Comparison of ENCODE assay signal across 21 cellular contexts in genomic region chrX:10649286-10649685, GRCh38. TPM values are rescaled to one million over a fixed set of nuclear protein-coding genes. Genes with fewer than 3 reads are reported as not detected.
"Had no signal": no experiment of that assay in that cellular context is flagged by ENCODE, and none has a peak within 500 bp of the region (broad histone marks: within the 10 kb centered on the region; RNA-seq: fewer than 3 reads in every experiment).

No MANE protein-coding gene starts in this region.

- H3K36me3 ChIP-seq: ascending aorta, gastrocnemius medialis, heart left ventricle, lower lobe of right lung, pancreas, vagina had no signal

- H3K27ac ChIP-seq: ascending aorta, gastrocnemius medialis, heart left ventricle, lower lobe of right lung, pancreas, tibial nerve, vagina, VCaP had no signal

- H3K4me1 ChIP-seq: ascending aorta, gastrocnemius medialis, heart left ventricle, lower lobe of right lung, pancreas, tibial nerve, vagina had no signal

- ATAC-seq: activated naive CD8-positive, alpha-beta T cell treated with anti-CD3 and anti-CD28 coated beads, Interleukin-2, amount 50 U/mL, for 24 hours; activated T-helper 17 cell treated with anti-CD3 and anti-CD28 coated beads, Interleukin-2, amount 50 U/mL, for 72 hours; gastrocnemius medialis; heart left ventricle; lower lobe of right lung; naive thymus-derived CD8-positive, alpha-beta T cell; stimulated activated naive B cell treated with anti-CD40 and anti-IgM and Interleukin-4, amounts not matched to agents 10 μg/mL and 1 μg/mL and 100 μg/mL, for 72 hours; T-cell had no signal

- H3K27me3 ChIP-seq: ascending aorta, vagina had no signal

- FAIRE-seq: endometrium had no signal

- DNase-seq: activated CD4-positive, alpha-beta T cell treated with anti-CD3 and anti-CD28 coated beads for 1 hour; activated CD4-positive, alpha-beta T cell treated with anti-CD3 and anti-CD28 coated beads, Interleukin-2, amount 50 U/mL, for 4 hours; activated naive CD4-positive, alpha-beta T cell treated with Interleukin-2 at 50 U/mL for 16 hours; activated naive CD8-positive, alpha-beta T cell treated with anti-CD3 and anti-CD28 coated beads, Interleukin-2, amount 50 U/mL, for 24 hours; activated T-cell treated with anti-CD3 and anti-CD28 coated beads for 4 hours; gastrocnemius medialis; heart left ventricle; immature natural killer cell; lower lobe of right lung; naive thymus-derived CD8-positive, alpha-beta T cell; pancreas; stimulated activated CD4-positive, alpha-beta T cell treated with anti-CD3 and anti-CD28 coated beads, Interleukin-2, amount 100 ng/mL, for 48 hours; stimulated activated naive B cell treated with anti-CD40 and anti-IgM and Interleukin-4, amounts not matched to agents 10 μg/mL and 1 μg/mL and 100 μg/mL, for 72 hours; T-cell; T-helper 9 cell had no signal

- H3K9me3 ChIP-seq: ascending aorta, gastrocnemius medialis, heart left ventricle, lower lobe of right lung, pancreas, tibial nerve, vagina had no signal

- H3K4me3 ChIP-seq: ascending aorta, gastrocnemius medialis, heart left ventricle, lower lobe of right lung, pancreas, tibial nerve, vagina had no signal

RNA-seq across cellular contexts. Expression of gene MID1, which starts 28.9 kb away (rescaled TPM):
- polyA plus RNA-seq: immature natural killer cell; naive thymus-derived CD8-positive, alpha-beta T cell had no signal
